Comparison of ENCODE assay signal across 8 cellular contexts in the genomic region with DNA sequence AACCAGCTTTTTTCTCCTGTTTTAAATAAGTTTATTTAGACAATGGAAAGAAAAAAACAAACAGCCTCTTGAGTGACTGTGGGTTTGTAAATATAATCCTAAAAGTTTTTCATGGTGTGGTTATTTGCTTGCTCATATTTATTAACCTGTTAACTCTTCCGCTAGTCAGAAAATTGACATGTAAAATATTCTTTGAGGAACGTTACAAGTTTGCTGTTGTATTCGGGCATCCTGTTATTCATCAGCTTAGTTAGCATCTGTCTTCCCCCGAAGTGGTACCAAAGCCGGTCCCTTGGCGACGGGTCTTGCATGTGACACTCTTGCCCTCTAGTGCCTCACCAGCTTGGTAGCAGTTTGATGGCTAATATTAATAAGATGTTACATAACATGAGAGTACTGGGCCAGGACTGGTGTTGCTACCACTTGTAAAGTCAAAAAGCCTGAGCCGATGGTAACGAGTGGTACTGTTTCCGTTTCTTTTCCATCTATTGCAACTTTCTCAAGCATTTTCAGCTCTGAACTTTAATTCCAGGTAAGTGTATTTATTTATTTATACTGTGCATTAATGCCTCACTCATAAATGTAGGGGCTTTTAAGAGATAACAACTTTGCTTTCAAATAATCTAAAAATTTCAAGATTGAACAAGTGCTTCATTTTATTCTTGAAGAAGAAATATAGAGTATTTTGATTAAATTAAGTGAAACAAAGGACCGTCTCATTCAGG. TPM values are rescaled to one million over a fixed set of nuclear protein-coding genes. Genes with fewer than 3 reads are reported as not detected.
DNase-seq lines count a peak whose midpoint lies in the region; ATAC-seq and TF ChIP-seq lines count a peak whose summit lies in the region.

A gene (plus strand): TSS at position 426 of the 725 bp plus-strand sequence. CDS start 19,425 bp downstream, outside the sequence.

- peaks cover 0 to 16% (median 0%) of the 10 kb centered on the region in 3 donors for H3K4me1 ChIP-seq in gastroesophageal sphincter
- H3K4me1 ChIP-seq in ovary (ENCODE audit: insufficient read depth): peaks cover 2% of the 10 kb centered on the region

- peak; percentile 89 for TF ChIP-seq CTCF in 22Rv1 (IDR thresholded peaks at IDR 0.05)
- peak in 1 of 4 experiments; percentile 20 for TF ChIP-seq CTCF in gastroesophageal sphincter (IDR thresholded peaks at IDR 0.05)
- TF ChIP-seq CTCF in ovary (IDR thresholded peaks at IDR 0.05): no peak

- TF ChIP-seq POLR2A in gastroesophageal sphincter (IDR thresholded peaks at IDR 0.05) (no peak), ovary (IDR thresholded peaks at IDR 0.05) (no peak)

- DNase-seq in GM03348 (ENCODE audit: low spot score): peak; percentile 13
- peak; percentile 62 for DNase-seq in NCI-H2171 (lab: John Stamatoyannopoulos, UW)
- DNase-seq in activated CD4-positive, alpha-beta T cell treated with anti-CD3 and anti-CD28 coated beads, Interleukin-2, amount 50 U/mL, for 48 hours: peak; percentile 6 to 8
- DNase-seq in ovary: peak in 4 of 5 donors; percentile 11 to 43 (median 21)

- ATAC-seq in HG02852 (IDR thresholded peaks at IDR 0.05; ENCODE audit: unreplicated experiment): peak; percentile 45
- no peak for ATAC-seq in gastroesophageal sphincter
- ATAC-seq in HG03457 (IDR thresholded peaks at IDR 0.05; ENCODE audit: unreplicated experiment): no peak

- H3K27me3 ChIP-seq in gastroesophageal sphincter: peaks cover 67% of the 10 kb centered on the region
- H3K27me3 ChIP-seq in ovary: no peaks in the 10 kb centered on the region

- TF ChIP-seq EP300 in gastroesophageal sphincter (IDR thresholded peaks at IDR 0.05) (no peak), ovary (IDR thresholded peaks at IDR 0.05) (no peak)

- peak within 1 kb of the TSS; percentile 10 to 57 for H3K4me3 ChIP-seq in gastroesophageal sphincter
- H3K4me3 ChIP-seq in ovary: peak within 1 kb of the TSS; percentile 21

- no peaks in the 10 kb centered on the region for H3K36me3 ChIP-seq in gastroesophageal sphincter
- H3K36me3 ChIP-seq in ovary: no peaks in the 10 kb centered on the region

- intact Hi-C loops in ovary (cut with DNase I): no loop called here

- 30 to 34% methylated on average over 11 of the region's 11 CpGs for WGBS in gastroesophageal sphincter (ENCODE audit: low coverage in 1 of 2), 2 donors
- WGBS in ovary, 3 donors: 20 to 28% (median 21%) methylated on average over 11 of the region's 11 CpGs

- no peaks in the 10 kb centered on the region for H3K9me3 ChIP-seq in gastroesophageal sphincter
- no peaks in the 10 kb centered on the region for H3K9me3 ChIP-seq in ovary

- peak within 1 kb of the TSS; percentile 55 for H3K27ac ChIP-seq in 22Rv1
- no peak within 1 kb of the TSS for H3K27ac ChIP-seq in gastroesophageal sphincter
- no peak within 1 kb of the TSS for H3K27ac ChIP-seq in ovary

RNA-seq across cellular contexts. Expression of the gene that starts here (rescaled TPM):
- total RNA-seq in gastroesophageal sphincter: under 1 TPM in 1 of 4 donors, not detected in 3; 0.13 TPM
- 1 to 10 TPM in 1 of 7 donors, under 1 TPM in 4, not detected in 2; 0.03 to 2.4 (median 0.35) TPM for total RNA-seq in ovary
- under 1 TPM; 0.02 to 0.07 TPM for polyA plus RNA-seq in ovary

Comparison
In these comparisons a context has a peak if more than half of its experiments do, and no peak if none do; other contexts are left out.
1. DNase-seq: peak in every context shown above with its lines; median percentile 62 in NCI-H2171; 21 in ovary; 13 in GM03348; 7 in activated CD4-positive, alpha-beta T cell treated with anti-CD3 and anti-CD28 coated beads, Interleukin-2, amount 50 U/mL, for 48 hours.